ENCODE assay signal across 11 cellular contexts in the genomic region with DNA sequence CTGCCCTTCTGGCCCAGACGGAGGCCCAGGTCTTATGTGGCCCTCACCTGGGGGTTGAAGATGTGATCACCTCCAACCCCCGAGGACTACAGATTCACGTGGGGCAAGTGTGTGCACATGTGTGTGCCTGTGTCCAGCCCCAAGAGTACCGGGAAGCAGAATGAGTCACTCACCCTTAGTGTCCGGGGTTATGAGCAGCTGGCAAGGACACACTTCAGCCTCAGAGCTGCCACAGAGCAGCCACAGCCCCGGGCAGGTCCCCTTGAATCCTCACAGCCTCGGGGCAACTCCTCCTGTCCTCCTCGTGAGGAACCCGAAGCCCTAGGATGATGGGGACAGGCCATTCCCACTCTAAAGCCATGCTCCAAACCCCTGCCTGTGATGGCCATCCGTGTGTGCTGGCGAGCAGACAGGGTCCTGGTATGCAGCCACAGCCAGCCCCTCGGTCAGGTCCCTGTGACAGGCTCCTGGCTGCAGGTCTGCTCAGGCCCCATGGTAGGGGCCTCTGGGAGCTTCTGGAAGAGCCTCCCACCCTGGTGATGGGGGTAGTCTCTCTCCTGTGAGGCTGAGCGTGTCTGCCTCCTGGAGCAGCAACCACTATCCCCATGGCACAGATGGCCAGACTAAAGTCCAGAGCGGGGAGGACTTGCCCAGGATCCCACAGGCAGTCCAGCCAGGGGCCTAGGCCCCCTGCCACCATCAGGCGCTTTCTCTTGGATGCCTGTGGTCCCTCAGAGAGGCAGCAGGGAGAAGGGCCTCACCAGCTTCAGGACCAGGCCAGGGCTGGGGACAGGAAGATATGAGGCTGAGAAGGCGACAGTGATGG. TPM values are rescaled to one million over a fixed set of nuclear protein-coding genes. Genes with fewer than 3 reads are reported as not detected.
DNase-seq lines count a peak whose midpoint lies in the region; ATAC-seq and TF ChIP-seq lines count a peak whose summit lies in the region.
"Had no signal": no experiment of that assay in that cellular context is flagged by ENCODE, and none has a peak within 500 bp of the region (broad histone marks: within the 10 kb centered on the region; RNA-seq: fewer than 3 reads in every experiment).

No MANE protein-coding gene starts in this region.

- no peak for TF ChIP-seq CTCF in A673 (conservative IDR thresholded peaks at IDR 0.05; ENCODE audit: low read depth, low read length)

- peak overlapping the region in 8 of 10 experiments; percentile 22 to 81 (median 66); a peak in 15 of 20 replicates for H3K4me3 ChIP-seq in BLaER1 treated with 17β-estradiol and CSF1 and Interleukin-3, amounts not matched to agents 10 nM and 100 nM
- H3K4me3 ChIP-seq in naive thymus-derived CD4-positive, alpha-beta T cell (ENCODE audit: low read length) = no peak overlapping the region
- no peak overlapping the region for H3K4me3 ChIP-seq in A673 (ENCODE audit: low read depth, low read length, poor library complexity, severe bottlenecking)

- H3K27me3 Mint-ChIP-seq in naive thymus-derived CD4-positive, alpha-beta T cell = no peaks in the 10 kb centered on the region

- DNase-seq in T1000 (lab: John Stamatoyannopoulos, UW) = peak; percentile 41
- peak; percentile 30 for DNase-seq in fibroblast of peridontal ligament (ENCODE audit: extremely low read depth)
- no peak for DNase-seq in naive thymus-derived CD4-positive, alpha-beta T cell
- DNase-seq in A673 (ENCODE audit: low spot score) = no peak
- DNase-seq: activated T-cell treated with anti-CD3 and anti-CD28 coated beads for 4 hours; CD4-positive, CD25-positive, alpha-beta regulatory T cell; NCI-H2081 had no signal

- peak; percentile 53 for ATAC-seq in naive thymus-derived CD4-positive, alpha-beta T cell
- ATAC-seq in HG02642 (IDR thresholded peaks at IDR 0.05; ENCODE audit: poor library complexity, unreplicated experiment) (no peak), GM19035 (IDR thresholded peaks at IDR 0.05; ENCODE audit: unreplicated experiment) (no peak), HG02973 (IDR thresholded peaks at IDR 0.05; ENCODE audit: unreplicated experiment) (no peak)

- H3K36me3 ChIP-seq in BLaER1 treated with 17β-estradiol and CSF1 and Interleukin-3, amounts not matched to agents 10 nM and 100 nM = peaks cover 28 to 76% (median 54%) of the 10 kb centered on the region in 11 experiments
- peaks cover 0 to 26% (median 0%) of the 10 kb centered on the region in 3 experiments for H3K36me3 ChIP-seq in naive thymus-derived CD4-positive, alpha-beta T cell (ENCODE audit: control insufficient read depth in 2 of 3, insufficient read depth in 3 of 3, low read length in 3 of 3)
- no peaks in the 10 kb centered on the region for H3K36me3 ChIP-seq in A673 (ENCODE audit: insufficient read depth, low read length, poor library complexity, severe bottlenecking)

- POLR2A ChIA-PET in naive thymus-derived CD4-positive, alpha-beta T cell (lab: Charles Lee) = no interaction called here
- POLR2A ChIA-PET in A673 (lab: Charles Lee; ENCODE audit: low non-redundant PET) = no interaction called here

- H3K27me3 ChIP-seq in BLaER1 treated with 17β-estradiol and CSF1 and Interleukin-3, amounts not matched to agents 10 nM and 100 nM = no peaks in the 10 kb centered on the region
- H3K27me3 ChIP-seq in naive thymus-derived CD4-positive, alpha-beta T cell (ENCODE audit: control insufficient read depth in 2 of 2, insufficient read depth in 2 of 2, low read length in 2 of 2) = no peaks in the 10 kb centered on the region
- H3K27me3 ChIP-seq in A673 (replicated peaks; ENCODE audit: insufficient read depth, low read depth, low read length, poor library complexity) = no peaks in the 10 kb centered on the region

- H3K4me2 ChIP-seq in BLaER1 treated with 17β-estradiol and CSF1 and Interleukin-3, amounts not matched to agents 10 nM and 100 nM = peak overlapping the region; percentile 76 to 100 (median 98)

- H3K4me1 ChIP-seq in BLaER1 treated with 17β-estradiol and CSF1 and Interleukin-3, amounts not matched to agents 10 nM and 100 nM = peaks cover 67 to 99% (median 98%) of the 10 kb centered on the region in 10 experiments
- H3K4me1 ChIP-seq in naive thymus-derived CD4-positive, alpha-beta T cell (ENCODE audit: control insufficient read depth in 2 of 2, insufficient read depth in 2 of 2, low read length in 2 of 2) = no peaks in the 10 kb centered on the region
- no peaks in the 10 kb centered on the region for H3K4me1 ChIP-seq in A673 (ENCODE audit: insufficient read depth, low read length, poor library complexity, severe bottlenecking)

- no peak overlapping the region for H3K4me3 Mint-ChIP-seq in naive thymus-derived CD4-positive, alpha-beta T cell
- H3K4me3 Mint-ChIP-seq: CD4-positive, CD25-positive, alpha-beta regulatory T cell had no signal

- no peak overlapping the region for H3K27ac Mint-ChIP-seq in naive thymus-derived CD4-positive, alpha-beta T cell

- no TSS peak for BruUV-seq in A673 (replicated peaks; lab: Mats Ljungman, UMichigan)

- no peaks in the 10 kb centered on the region for H3K9me3 ChIP-seq in BLaER1 treated with 17β-estradiol and CSF1 and Interleukin-3, amounts not matched to agents 10 nM and 100 nM (replicated peaks in 1 of 11)
- no peaks in the 10 kb centered on the region for H3K9me3 ChIP-seq in naive thymus-derived CD4-positive, alpha-beta T cell (ENCODE audit: control insufficient read depth in 2 of 3, low read length in 3 of 3)
- no peaks in the 10 kb centered on the region for H3K9me3 ChIP-seq in A673 (ENCODE audit: low read depth, low read length, poor library complexity, severe bottlenecking)

- peak overlapping the region; percentile 85 to 99 (median 97) for H3K27ac ChIP-seq in BLaER1 treated with 17β-estradiol and CSF1 and Interleukin-3, amounts not matched to agents 10 nM and 100 nM
- H3K27ac ChIP-seq in naive thymus-derived CD4-positive, alpha-beta T cell (ENCODE audit: low read depth, low read length) = no peak overlapping the region
- H3K27ac ChIP-seq in A673 (ENCODE audit: low read depth, low read length, poor library complexity, severe bottlenecking) = no peak overlapping the region

- peaks cover 0 to 9% (median 0%) of the 10 kb centered on the region in 7 donors for H3K4me1 Mint-ChIP-seq in naive thymus-derived CD4-positive, alpha-beta T cell

- no peaks in the 10 kb centered on the region; a peak in 2 of 22 replicates for H4K20me1 ChIP-seq in BLaER1 treated with 17β-estradiol and CSF1 and Interleukin-3, amounts not matched to agents 10 nM and 100 nM

- H3K9me3 Mint-ChIP-seq in naive thymus-derived CD4-positive, alpha-beta T cell = no peaks in the 10 kb centered on the region

- CTCF ChIA-PET in naive thymus-derived CD4-positive, alpha-beta T cell (lab: Charles Lee) = no interaction called here
- CTCF ChIA-PET in A673 (lab: Charles Lee) = no interaction called here

- peaks cover 0 to 12% (median 0%) of the 10 kb centered on the region in 5 donors for H3K36me3 Mint-ChIP-seq in naive thymus-derived CD4-positive, alpha-beta T cell

- intact Hi-C loops in naive thymus-derived CD4-positive, alpha-beta T cell (cut with micrococcal nuclease) = no loop called here
- intact Hi-C loops in A673 (cut with micrococcal nuclease; ENCODE audit: unreplicated experiment) = no loop called here

- H3K9ac ChIP-seq in BLaER1 treated with 17β-estradiol and CSF1 and Interleukin-3, amounts not matched to agents 10 nM and 100 nM = peak overlapping the region; percentile 71 to 96 (median 91)

RNA-seq across cellular contexts. Expression of gene STAB1, which starts 0.9 kb away (rescaled TPM):
- 100 to 1,000 TPM in 1 of 5 experiments, 10 to 100 TPM in 3, under 1 TPM in 1; 0.27 to 122 (median 26.1) TPM for total RNA-seq in naive thymus-derived CD4-positive, alpha-beta T cell
- polyA plus RNA-seq in naive thymus-derived CD4-positive, alpha-beta T cell = not detected
- total RNA-seq in A673 (2021) = 0.41 TPM in 1 of 2 replicates, not detected in the other
- polyA plus RNA-seq: CD4-positive, CD25-positive, alpha-beta regulatory T cell had no signal

RNA-seq across cellular contexts. Expression of gene NT5DC2, which starts 37.7 kb away (rescaled TPM):
- total RNA-seq in naive thymus-derived CD4-positive, alpha-beta T cell = 10 to 100 TPM in 1 of 5 experiments, 1 to 10 TPM in 4; 2.1 to 23.0 (median 3.9) TPM
- polyA plus RNA-seq in naive thymus-derived CD4-positive, alpha-beta T cell = 1 to 10 TPM in 1 of 2 donors, not detected in 1; 1.3 TPM
- total RNA-seq in A673 (2021) = 108 and 147 TPM in 2 replicates

RNA-seq across cellular contexts. Expression of gene UQCC5, which starts 40.4 kb away (rescaled TPM):
- 10 to 100 TPM in 3 of 5 experiments, 1 to 10 TPM in 2; 5.4 to 11.9 (median 10.7) TPM for total RNA-seq in naive thymus-derived CD4-positive, alpha-beta T cell
- 10 to 100 TPM; 24.3 to 28.2 TPM for polyA plus RNA-seq in naive thymus-derived CD4-positive, alpha-beta T cell
- total RNA-seq in A673 (2021) = 10.3 and 14.4 TPM in 2 replicates

RNA-seq across cellular contexts. Expression of gene NISCH, which starts 40.6 kb away (rescaled TPM):
- total RNA-seq in naive thymus-derived CD4-positive, alpha-beta T cell = 100 to 1,000 TPM in 4 of 5 experiments, 10 to 100 TPM in 1; 86.8 to 210 (median 162) TPM
- 10 to 100 TPM; 21.4 to 35.0 TPM for polyA plus RNA-seq in naive thymus-derived CD4-positive, alpha-beta T cell
- 46.9 and 48.6 TPM in 2 replicates for total RNA-seq in A673 (2021)

RNA-seq across cellular contexts. Expression of gene TNNC1, which starts 42.1 kb away (rescaled TPM):
- 1 to 10 TPM; 2.2 to 8.4 (median 6.5) TPM for total RNA-seq in naive thymus-derived CD4-positive, alpha-beta T cell
- polyA plus RNA-seq in naive thymus-derived CD4-positive, alpha-beta T cell = 1 to 10 TPM in 1 of 2 donors, under 1 TPM in 1; 0.73 to 1.5 TPM
- not detected in 2 replicates for total RNA-seq in A673 (2021)

Comparison
In these comparisons a context has a peak if more than half of its experiments do, and no peak if none do; other contexts are left out.
1. H3K27ac ChIP-seq: peak in BLaER1 treated with 17β-estradiol and CSF1 and Interleukin-3, amounts not matched to agents 10 nM and 100 nM (11 of 11); none in naive thymus-derived CD4-positive, alpha-beta T cell (single experiment) and A673 (single experiment).
2. H3K4me3 ChIP-seq: peak in BLaER1 treated with 17β-estradiol and CSF1 and Interleukin-3, amounts not matched to agents 10 nM and 100 nM (8 of 10); none in naive thymus-derived CD4-positive, alpha-beta T cell (single experiment) and A673 (single experiment).
3. DNase-seq: peak in T1000 (single experiment) and fibroblast of peridontal ligament (single experiment); none in naive thymus-derived CD4-positive, alpha-beta T cell (0 of 9) and A673 (single experiment).